Comparison of ENCODE assay signal across 30 cellular contexts in genomic region chr3:12375572-12375971, GRCh38.
"Had no signal": no experiment of that assay in that cellular context is flagged by ENCODE, and none has a peak within 500 bp of the region (broad histone marks: within the 10 kb centered on the region; RNA-seq: fewer than 3 reads in every experiment).

No MANE protein-coding gene starts in this region.

- H3K27me3 ChIP-seq: Peyer's patch had no signal

- DNase-seq: activated B cell treated with CpG ODN at 0.5 μM for 24 hours; activated CD4-positive, alpha-beta memory T cell treated with anti-CD3 and anti-CD28 coated beads for 36 hours; activated CD4-positive, alpha-beta T cell treated with anti-CD3 and anti-CD28 coated beads, Interleukin-2, amount 10 ng/mL, durations not matched to agents 7 days and 5 days; activated CD8-positive, alpha-beta memory T cell treated with anti-CD3 and anti-CD28 coated beads for 24 hours; activated effector memory CD4-positive, alpha-beta T cell treated with anti-CD3 and anti-CD28 coated beads, Interleukin-2, amount 50 U/mL, for 16 hours; activated naive CD4-positive, alpha-beta T cell treated with Interleukin-2 at 50 U/mL for 16 hours; activated naive CD8-positive, alpha-beta T cell treated with anti-CD3 and anti-CD28 coated beads, Interleukin-2, amount 50 U/mL, for 24 hours; activated T-cell treated with anti-CD3 and anti-CD28 coated beads, Interleukin-2, amount 50 U/mL, for 4 hours; amygdala; cerebellar nuclear complex; Karpas-422; NCI-H1105 treated with DMSO at 0.1 percent for 48 hours; NCI-H1436 treated with DMSO at 0.1 percent for 48 hours; NCI-H187 treated with DMSO at 0.1 percent for 48 hours; NCI-H345; NCI-H510A; NCI-H526 treated with DMSO at 0.1 percent for 48 hours; NCI-H82; NK-92 treated with Interleukin-12 subunit alpha and Interleukin-12 subunit beta, amount 100 ng/mL, for 24 hours; OCI-M1; Peyer's patch; SHP77 treated with DMSO at 0.1 percent for 48 hours; T1000 had no signal

- H3K27ac ChIP-seq: cardiac muscle cell, Peyer's patch, RWPE1 had no signal

- H3K27ac Mint-ChIP-seq: activated B cell treated with CpG ODN at 0.5 μM for 24 hours; activated CD4-positive, alpha-beta memory T cell treated with anti-CD3 and anti-CD28 coated beads for 36 hours; activated CD4-positive, alpha-beta T cell treated with anti-CD3 and anti-CD28 coated beads, Interleukin-2, amount 10 ng/mL, durations not matched to agents 7 days and 5 days; activated naive CD4-positive, alpha-beta T cell treated with anti-CD3 and anti-CD28 coated beads, Interleukin-2, amount 50 U/mL, for 72 hours; activated naive CD8-positive, alpha-beta T cell treated with anti-CD3 and anti-CD28 coated beads, Interleukin-2, amount 50 U/mL, for 24 hours; brain; T-helper 1 cell treated with Interleukin-12 subunit alpha and Interleukin-12 subunit beta and Interleukin-4 antibody, amounts not matched to agents 30 μg/mL and 1 μg/mL, for 36 hours had no signal

- H3K4me3 Mint-ChIP-seq: activated B cell treated with CpG ODN at 0.5 μM for 24 hours; activated CD4-positive, alpha-beta memory T cell treated with anti-CD3 and anti-CD28 coated beads for 36 hours; activated CD4-positive, alpha-beta T cell treated with anti-CD3 and anti-CD28 coated beads, Interleukin-2, amount 10 ng/mL, durations not matched to agents 7 days and 5 days; activated naive CD8-positive, alpha-beta T cell treated with anti-CD3 and anti-CD28 coated beads, Interleukin-2, amount 50 U/mL, for 24 hours; activated T-cell treated with anti-CD3 and anti-CD28 coated beads, Interleukin-2, amount 50 U/mL, for 4 hours; brain; T-helper 1 cell treated with Interleukin-12 subunit alpha and Interleukin-12 subunit beta and Interleukin-4 antibody, amounts not matched to agents 30 μg/mL and 1 μg/mL, for 36 hours had no signal

- FAIRE-seq: astrocyte, TTC549 had no signal

- H3K4me3 ChIP-seq: cardiac muscle cell, Peyer's patch had no signal

- H3K9me3 Mint-ChIP-seq: activated B cell treated with CpG ODN at 0.5 μM for 24 hours; activated CD4-positive, alpha-beta memory T cell treated with anti-CD3 and anti-CD28 coated beads for 36 hours; activated CD4-positive, alpha-beta T cell treated with anti-CD3 and anti-CD28 coated beads, Interleukin-2, amount 10 ng/mL, durations not matched to agents 7 days and 5 days; activated naive CD4-positive, alpha-beta T cell treated with anti-CD3 and anti-CD28 coated beads, Interleukin-2, amount 50 U/mL, for 72 hours; activated naive CD8-positive, alpha-beta T cell treated with anti-CD3 and anti-CD28 coated beads, Interleukin-2, amount 50 U/mL, for 24 hours; activated T-cell treated with anti-CD3 and anti-CD28 coated beads, Interleukin-2, amount 50 U/mL, for 4 hours; brain; T-helper 1 cell treated with Interleukin-12 subunit alpha and Interleukin-12 subunit beta and Interleukin-4 antibody, amounts not matched to agents 30 μg/mL and 1 μg/mL, for 36 hours had no signal

- ATAC-seq: activated naive CD4-positive, alpha-beta T cell treated with anti-CD3 and anti-CD28 coated beads, Interleukin-2, amount 50 U/mL, for 72 hours; activated naive CD8-positive, alpha-beta T cell treated with anti-CD3 and anti-CD28 coated beads, Interleukin-2, amount 50 U/mL, for 24 hours; activated T-cell treated with anti-CD3 and anti-CD28 coated beads, Interleukin-2, amount 50 U/mL, for 4 hours had no signal

- H3K36me3 ChIP-seq: cardiac muscle cell, Peyer's patch had no signal

- H3K4me1 Mint-ChIP-seq: brain had no signal

- H3K9me3 ChIP-seq: Peyer's patch had no signal

- H3K36me3 Mint-ChIP-seq: activated CD4-positive, alpha-beta memory T cell treated with anti-CD3 and anti-CD28 coated beads for 36 hours; activated naive CD4-positive, alpha-beta T cell treated with anti-CD3 and anti-CD28 coated beads, Interleukin-2, amount 50 U/mL, for 72 hours; brain had no signal
